8 cellular contexts compared by ENCODE assay signal in the genomic region with DNA sequence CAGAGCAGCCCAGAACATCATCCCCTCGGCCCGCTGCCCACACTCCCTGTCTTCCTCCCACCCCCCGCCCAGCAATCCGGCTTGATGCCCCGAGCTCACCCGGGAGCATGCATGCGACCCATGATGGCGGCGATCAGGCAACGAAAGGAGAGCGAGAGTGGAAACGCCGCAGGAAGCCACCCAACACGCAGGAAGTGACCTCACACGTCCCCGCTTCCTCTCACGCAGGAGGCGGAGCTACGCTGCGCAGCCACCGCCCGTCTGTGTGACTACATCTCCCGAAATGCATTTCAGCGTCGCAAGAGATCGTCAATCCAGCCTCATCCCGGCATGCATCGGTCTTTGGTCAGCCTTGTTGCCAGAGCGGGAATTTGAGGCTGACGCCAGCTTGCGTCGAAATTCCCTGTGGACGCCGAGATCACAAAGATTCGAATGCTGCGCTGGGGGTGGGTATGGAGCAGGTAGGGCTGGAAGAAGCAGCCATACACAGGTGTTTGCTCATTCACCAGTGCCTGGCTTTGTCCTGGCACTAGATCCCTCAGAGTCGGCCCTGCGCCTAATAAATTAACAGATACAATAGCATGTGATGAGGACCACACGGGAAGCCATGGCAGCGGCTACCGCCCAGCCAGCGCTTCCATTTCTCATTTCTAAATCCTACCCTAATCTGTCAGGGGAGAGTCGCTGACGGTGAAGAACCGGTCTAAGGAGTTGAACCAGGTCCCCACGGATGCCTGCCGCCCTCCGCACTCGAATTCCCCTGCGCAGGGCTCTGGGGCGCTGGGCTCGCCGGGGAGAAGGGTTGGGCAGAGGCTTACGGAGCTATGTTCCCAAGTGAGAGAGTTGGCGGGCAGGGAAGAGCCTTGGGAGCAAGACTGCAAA. TPM values are rescaled to one million over a fixed set of nuclear protein-coding genes. Genes with fewer than 3 reads are reported as not detected.
DNase-seq lines count a peak whose midpoint lies in the region; TF ChIP-seq lines count a peak whose summit lies in the region.

TSS of gene RPS13 (minus strand) at position 148 of the 882 bp plus-strand sequence. CDS start at position 122, 26 bp downstream.

- peak; percentile 97 to 99 for DNase-seq in HAP-1 (ENCODE audit: low spot score in 2 of 2)
- peak; percentile 99 for DNase-seq in MM.1S
- DNase-seq in SIG-M5 (lab: John Stamatoyannopoulos, UW): peak; percentile 83
- DNase-seq in activated gamma-delta T cell (lab: John Stamatoyannopoulos, UW): peak; percentile 76
- DNase-seq in fibroblast of villous mesenchyme (ENCODE audit: low read depth): peak; percentile 99
- peak; percentile 97 for DNase-seq in stomach

- H3K9me2 ChIP-seq in MM.1S (replicated peaks; ENCODE audit: insufficient read depth, low read length) (no peaks in the 10 kb centered on the region), neural cell (ENCODE audit: insufficient read depth, low read length) (no peaks in the 10 kb centered on the region)

- H3K27ac ChIP-seq in MM.1S (ENCODE audit: low read length): peak within 1 kb of the TSS; percentile 63
- peak within 1 kb of the TSS; percentile 93 for H3K27ac ChIP-seq in neural cell (ENCODE audit: low read length)
- peak within 1 kb of the TSS; percentile 93 to 97 (median 95) for H3K27ac ChIP-seq in stomach

- TF ChIP-seq EP300 in neural cell (conservative IDR thresholded peaks at IDR 0.05; ENCODE audit: poor library complexity, severe bottlenecking) (peak; percentile 79), stomach (IDR thresholded peaks at IDR 0.05) (no peak)

- H3K4me1 ChIP-seq in ES-I3 (ENCODE audit: insufficient read depth, low read length): peaks cover 5% of the 10 kb centered on the region
- peaks cover 20% of the 10 kb centered on the region for H3K4me1 ChIP-seq in HAP-1
- H3K4me1 ChIP-seq in MM.1S (ENCODE audit: low read length): peaks cover 6% of the 10 kb centered on the region
- H3K4me1 ChIP-seq in stomach: peaks cover 26 to 45% (median 37%) of the 10 kb centered on the region in 4 donors

- TF ChIP-seq RAD21 in neural cell (conservative IDR thresholded peaks at IDR 0.05): peak; percentile 49

- H4K20me1 ChIP-seq in MM.1S (ENCODE audit: insufficient read depth, low read length): no peaks in the 10 kb centered on the region
- H4K20me1 ChIP-seq in neural cell (ENCODE audit: insufficient read depth): no peaks in the 10 kb centered on the region

- WGBS in stomach, 5 donors: 0 to 3% (median 1%) methylated on average over 34 to 55 of the region's 55 CpGs

- peak within 1 kb of the TSS; percentile 98 for H2AFZ ChIP-seq in MM.1S (ENCODE audit: low read length)
- peak within 1 kb of the TSS; percentile 87 for H2AFZ ChIP-seq in neural cell (ENCODE audit: low read depth, low read length)

- H3K4me3 ChIP-seq in HAP-1 (peak within 1 kb of the TSS; percentile 100), MM.1S (ENCODE audit: low read length) (peak within 1 kb of the TSS; percentile 96), fibroblast of villous mesenchyme (ENCODE audit: low read depth, low read length) (peak within 1 kb of the TSS; percentile 73), neural cell (ENCODE audit: low read length) (peak within 1 kb of the TSS; percentile 80), stomach (peak within 1 kb of the TSS; percentile 86 to 98 (median 92))

- H3K4me2 ChIP-seq in MM.1S (ENCODE audit: low read depth, low read length): peak within 1 kb of the TSS; percentile 97
- peak within 1 kb of the TSS; percentile 99 for H3K4me2 ChIP-seq in neural cell (ENCODE audit: low read length)

- peaks cover 21% of the 10 kb centered on the region for H3K36me3 ChIP-seq in ES-I3 (ENCODE audit: insufficient read depth, low read length)
- peaks cover 43% of the 10 kb centered on the region for H3K36me3 ChIP-seq in HAP-1 (replicated peaks)
- H3K36me3 ChIP-seq in MM.1S (replicated peaks; ENCODE audit: insufficient read depth, low read length): peaks cover 14% of the 10 kb centered on the region; the same call in 1 of the 2 replicates
- no peaks in the 10 kb centered on the region for H3K36me3 ChIP-seq in neural cell (ENCODE audit: insufficient read depth, low read length)
- peaks cover 21 to 40% (median 38%) of the 10 kb centered on the region in 4 donors for H3K36me3 ChIP-seq in stomach

- H3K27me3 ChIP-seq in HAP-1 (ENCODE audit: low read depth) (no peaks in the 10 kb centered on the region), MM.1S (replicated peaks; ENCODE audit: insufficient read depth, low read length) (no peaks in the 10 kb centered on the region), neural cell (ENCODE audit: insufficient read depth, low read depth, low read length) (no peaks in the 10 kb centered on the region), stomach (no peaks in the 10 kb centered on the region)

- H3K9ac ChIP-seq in ES-I3 (ENCODE audit: low read depth, low read length) (peak within 1 kb of the TSS; percentile 82), MM.1S (ENCODE audit: low read length) (peak within 1 kb of the TSS; percentile 93), neural cell (ENCODE audit: low read length) (peak within 1 kb of the TSS; percentile 91)

- H3K9me3 ChIP-seq in ES-I3 (ENCODE audit: control insufficient read depth, insufficient read depth, low read length) (no peaks in the 10 kb centered on the region), HAP-1 (peaks cover 3% of the 10 kb centered on the region), MM.1S (replicated peaks; ENCODE audit: insufficient read depth, low read length) (no peaks in the 10 kb centered on the region), neural cell (ENCODE audit: low read length) (no peaks in the 10 kb centered on the region), stomach (no peaks in the 10 kb centered on the region)

- TF ChIP-seq CTCF in MM.1S (IDR thresholded peaks at IDR 0.05; ENCODE audit: low read length): no peak
- TF ChIP-seq CTCF in fibroblast of villous mesenchyme (IDR thresholded peaks at IDR 0.05; ENCODE audit: insufficient read depth, low read depth, low read length): no peak
- TF ChIP-seq CTCF in neural cell (IDR thresholded peaks at IDR 0.05; ENCODE audit: poor library complexity, severe bottlenecking): no peak
- TF ChIP-seq CTCF in stomach (IDR thresholded peaks at IDR 0.05): no peak

- peaks cover 35% of the 10 kb centered on the region for H3K79me2 ChIP-seq in MM.1S (ENCODE audit: low read length)
- peaks cover 18% of the 10 kb centered on the region for H3K79me2 ChIP-seq in neural cell (replicated peaks; ENCODE audit: insufficient read depth, low read length)

- intact Hi-C loops in stomach (cut with DNase I; ENCODE audit: low total_unique reads): no loop called here

- H3F3A ChIP-seq in MM.1S (ENCODE audit: insufficient read depth, low read length): peaks cover 39% of the 10 kb centered on the region
- H3F3A ChIP-seq in neural cell (ENCODE audit: insufficient read depth, low read length, poor library complexity, severe bottlenecking): no peaks in the 10 kb centered on the region

- peak in 2 of 4 donors; percentile 13 to 82 for TF ChIP-seq POLR2A in stomach (IDR thresholded peaks at IDR 0.05)

- in situ Hi-C loops in HAP-1 (cut with MboI; ENCODE audit: low sequenced_read_pairs): loop anchor here (10.0 kb wide), 1 partner anchor 133 kb away; no protein-coding TSS in a partner anchor

TF ChIP-seq in neural cell, 6 proteins besides CTCF, POLR2A, EP300 and RAD21:
- no peak for TF ChIP-seq EZH2 (IDR thresholded peaks at IDR 0.05; ENCODE audit: borderline replicate concordance, insufficient read depth, low read length, poor library complexity, severe bottlenecking)
- TF ChIP-seq MXI1 (conservative IDR thresholded peaks at IDR 0.05; ENCODE audit: poor library complexity, severe bottlenecking): peak; percentile 98
- TF ChIP-seq, protein P1, sequence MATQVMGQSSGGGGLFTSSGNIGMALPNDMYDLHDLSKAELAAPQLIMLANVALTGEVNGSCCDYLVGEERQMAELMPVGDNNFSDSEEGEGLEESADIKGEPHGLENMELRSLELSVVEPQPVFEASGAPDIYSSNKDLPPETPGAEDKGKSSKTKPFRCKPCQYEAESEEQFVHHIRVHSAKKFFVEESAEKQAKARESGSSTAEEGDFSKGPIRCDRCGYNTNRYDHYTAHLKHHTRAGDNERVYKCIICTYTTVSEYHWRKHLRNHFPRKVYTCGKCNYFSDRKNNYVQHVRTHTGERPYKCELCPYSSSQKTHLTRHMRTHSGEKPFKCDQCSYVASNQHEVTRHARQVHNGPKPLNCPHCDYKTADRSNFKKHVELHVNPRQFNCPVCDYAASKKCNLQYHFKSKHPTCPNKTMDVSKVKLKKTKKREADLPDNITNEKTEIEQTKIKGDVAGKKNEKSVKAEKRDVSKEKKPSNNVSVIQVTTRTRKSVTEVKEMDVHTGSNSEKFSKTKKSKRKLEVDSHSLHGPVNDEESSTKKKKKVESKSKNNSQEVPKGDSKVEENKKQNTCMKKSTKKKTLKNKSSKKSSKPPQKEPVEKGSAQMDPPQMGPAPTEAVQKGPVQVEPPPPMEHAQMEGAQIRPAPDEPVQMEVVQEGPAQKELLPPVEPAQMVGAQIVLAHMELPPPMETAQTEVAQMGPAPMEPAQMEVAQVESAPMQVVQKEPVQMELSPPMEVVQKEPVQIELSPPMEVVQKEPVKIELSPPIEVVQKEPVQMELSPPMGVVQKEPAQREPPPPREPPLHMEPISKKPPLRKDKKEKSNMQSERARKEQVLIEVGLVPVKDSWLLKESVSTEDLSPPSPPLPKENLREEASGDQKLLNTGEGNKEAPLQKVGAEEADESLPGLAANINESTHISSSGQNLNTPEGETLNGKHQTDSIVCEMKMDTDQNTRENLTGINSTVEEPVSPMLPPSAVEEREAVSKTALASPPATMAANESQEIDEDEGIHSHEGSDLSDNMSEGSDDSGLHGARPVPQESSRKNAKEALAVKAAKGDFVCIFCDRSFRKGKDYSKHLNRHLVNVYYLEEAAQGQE (IDR thresholded peaks at IDR 0.05; ENCODE audit: borderline replicate concordance): peak; percentile 90
- peak; percentile 63 for TF ChIP-seq SMC3 (conservative IDR thresholded peaks at IDR 0.05; ENCODE audit: poor library complexity)
- peak; percentile 87 for TF ChIP-seq POLR2AphosphoS5 (IDR thresholded peaks at IDR 0.05)
- TF ChIP-seq TAF1 (IDR thresholded peaks at IDR 0.05; ENCODE audit: low read depth): peak; percentile 91

RNA-seq across cellular contexts. Expression of gene RPS13, which starts in this region (rescaled TPM):
- total RNA-seq in fibroblast of villous mesenchyme (669 and 735 TPM in 2 replicates), stomach (1,000 to 10,000 TPM in 3 of 5 donors, 100 to 1,000 TPM in 2; 282 to 2,250 (median 1,462) TPM)
- polyA plus RNA-seq in neural cell (1,509 and 1,561 TPM in 2 replicates), stomach (1,000 to 10,000 TPM; 2,256 to 3,236 (median 3,016) TPM)
- polyA minus RNA-seq in neural cell: 486 and 597 TPM in 2 replicates

Comparison
In these comparisons a context has a peak if more than half of its experiments do, and no peak if none do; other contexts are left out.
1. Peak in every context shown above with its lines: DNase-seq, H3K4me3 ChIP-seq and H3K27ac ChIP-seq.